In the genomic region with DNA sequence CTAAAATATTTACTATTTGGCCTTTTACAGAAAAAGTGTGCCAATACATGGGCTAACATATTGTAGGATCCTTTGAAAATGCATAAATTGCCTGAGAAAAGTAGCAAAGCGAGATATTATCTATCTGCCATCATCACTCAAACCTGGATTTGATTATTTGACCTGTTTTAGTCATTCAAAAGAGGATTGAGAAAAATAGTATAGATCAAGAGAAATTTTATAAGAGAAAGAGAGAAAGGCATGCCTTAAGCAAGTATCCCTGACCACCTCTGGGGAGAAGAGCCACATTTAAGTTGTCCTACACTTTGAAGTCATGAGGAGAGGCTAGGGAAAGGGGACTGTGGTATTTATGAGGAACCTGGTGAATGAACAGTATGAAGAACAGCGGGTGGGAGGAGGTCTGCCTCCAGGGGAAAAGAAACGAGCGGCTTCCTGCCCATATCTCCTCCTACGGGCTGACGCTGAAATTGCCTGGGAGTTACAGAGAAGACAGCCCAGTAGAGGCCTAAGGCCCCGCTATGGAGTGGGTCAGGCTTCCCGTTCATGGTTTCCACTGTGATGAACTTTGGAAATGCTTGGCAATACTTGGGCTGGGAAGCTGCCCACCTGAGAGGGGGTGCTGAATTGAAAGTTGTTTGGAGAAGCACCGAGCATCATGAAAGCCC, we compare ENCODE assay signal across 10 cellular contexts.
DNase-seq lines count a peak whose midpoint lies in the region; ATAC-seq and TF ChIP-seq lines count a peak whose summit lies in the region.
"Had no signal": no experiment of that assay in that cellular context is flagged by ENCODE, and none has a peak within 500 bp of the region (broad histone marks: within the 10 kb centered on the region; RNA-seq: fewer than 3 reads in every experiment).

No MANE protein-coding gene starts in this region.

- H3K9me3 ChIP-seq in BLaER1 (no peaks in the 10 kb centered on the region), ascending aorta (no peaks in the 10 kb centered on the region), lower lobe of right lung (no peaks in the 10 kb centered on the region)

- intact Hi-C loops in ascending aorta (cut with DNase I) = loop anchor here (5.0 kb wide), 1 partner anchor 108 kb away; the partner anchor contains the start of gene ACSL4
- intact Hi-C loops in lower lobe of right lung (cut with DNase I) = no loop called here

- TF ChIP-seq CTCF in ascending aorta (IDR thresholded peaks at IDR 0.05) (no peak), lower lobe of right lung (IDR thresholded peaks at IDR 0.05) (no peak)

- H3K27ac ChIP-seq in BLaER1 = no peak overlapping the region
- H3K27ac ChIP-seq in ascending aorta = peak overlapping the region; percentile 44 to 55
- peak overlapping the region; percentile 62 for H3K27ac ChIP-seq in lower lobe of right lung

- peaks cover 10% of the 10 kb centered on the region for H3K4me1 ChIP-seq in BLaER1
- peaks cover 0 to 4% of the 10 kb centered on the region in 2 donors for H3K4me1 ChIP-seq in ascending aorta
- no peaks in the 10 kb centered on the region for H3K4me1 ChIP-seq in lower lobe of right lung

- H3K9ac ChIP-seq in BLaER1 = no peak overlapping the region

- ATAC-seq in HG02798 (IDR thresholded peaks at IDR 0.05; ENCODE audit: poor library complexity, unreplicated experiment) (peak; percentile 40), lower lobe of right lung (peak; percentile 31 to 51)
- ATAC-seq: stimulated activated effector memory CD8-positive, alpha-beta T cell treated with anti-CD3 and anti-CD28 coated beads, Interleukin-12 subunit alpha, Interleukin-12 subunit beta, amount 100 ng/mL, for 72 hours had no signal

- no peaks in the 10 kb centered on the region for H3K36me3 ChIP-seq in BLaER1
- no peaks in the 10 kb centered on the region for H3K36me3 ChIP-seq in ascending aorta
- no peaks in the 10 kb centered on the region for H3K36me3 ChIP-seq in lower lobe of right lung

- H3K27me3 ChIP-seq in BLaER1 (peaks cover 88% of the 10 kb centered on the region), ascending aorta (no peaks in the 10 kb centered on the region), lower lobe of right lung (ENCODE audit: low read depth) (no peaks in the 10 kb centered on the region)

- DNase-seq in ascending aorta (ENCODE audit: low spot score in 2 of 2) (peak in 1 of 2 donors; percentile 66), lower lobe of right lung (no peak), NCI-H1105 treated with DMSO at 0.1 percent for 48 hours (lab: John Stamatoyannopoulos, UW) (no peak), LoVo (ENCODE audit: low spot score) (no peak), retina (no peak)
- DNase-seq in stimulated activated CD4-positive, alpha-beta T cell treated with anti-CD3 and anti-CD28 coated beads, Interleukin-1b, Interleukin-23, amount 100 ng/mL, for 48 hours = no peak
- DNase-seq: NCI-H1092 had no signal

- peak overlapping the region; percentile 40 for H3K4me2 ChIP-seq in BLaER1

- H3K4me3 ChIP-seq in BLaER1 = no peak overlapping the region
- no peak overlapping the region for H3K4me3 ChIP-seq in ascending aorta
- no peak overlapping the region for H3K4me3 ChIP-seq in lower lobe of right lung

- no peaks in the 10 kb centered on the region for H4K20me1 ChIP-seq in BLaER1
